ENCODE assay signal across 1 cellular context in genomic region chr5:134758504-134759341, GRCh38.
TF ChIP-seq lines count a peak whose summit lies in the region.

Gene DDX46, plus strand, starts transcription at chr5:134758779. Its CDS starts 160 bp downstream, at chr5:134758939.

TF ChIP-seq in HEK293, 187 proteins besides CTCF, POLR2A, EP300 and RAD21 (continued from another document and continues in another):
- TF ChIP-seq SP3 (tag by site-specific recombination; IDR thresholded peaks at IDR 0.05) (peak; percentile 82), PRDM6 (tag by site-specific recombination; IDR thresholded peaks at IDR 0.05) (no peak), ZNF354C (tag by site-specific recombination; IDR thresholded peaks at IDR 0.05; ENCODE audit: borderline replicate concordance, low read depth) (no peak), SALL2 (tag by site-specific recombination; IDR thresholded peaks at IDR 0.05; ENCODE audit: borderline replicate concordance) (no peak), ZNF148 (tag by site-specific recombination; IDR thresholded peaks at IDR 0.05; ENCODE audit: borderline replicate concordance) (no peak), ZNF214 (tag by site-specific recombination; IDR thresholded peaks at IDR 0.05; ENCODE audit: borderline replicate concordance) (no peak), ZNF280C (tag by site-specific recombination; IDR thresholded peaks at IDR 0.05) (no peak), ZBTB17 (tag by site-specific recombination; IDR thresholded peaks at IDR 0.05) (peak; percentile 99), INSM2 (tag by site-specific recombination; IDR thresholded peaks at IDR 0.05) (peak; percentile 32; the same call in 1 of the 2 replicates), KLF17 (tag by site-specific recombination; IDR thresholded peaks at IDR 0.05) (peak; percentile 64; the same call in 1 of the 2 replicates), ZSCAN23 (tag by site-specific recombination; IDR thresholded peaks at IDR 0.05) (peak; percentile 30; the same call in 1 of the 2 replicates), ZNF292 (tag by site-specific recombination; IDR thresholded peaks at IDR 0.05; ENCODE audit: borderline replicate concordance, low read depth) (no peak), ZNF585B (tag by site-specific recombination; IDR thresholded peaks at IDR 0.05) (no peak), ZNF433 (tag by site-specific recombination; IDR thresholded peaks at IDR 0.05; ENCODE audit: low read depth) (no peak), HIC1 (tag by site-specific recombination; IDR thresholded peaks at IDR 0.05) (no peak; the same call in 1 of the 2 replicates), ZNF48 (tag by site-specific recombination; IDR thresholded peaks at IDR 0.05) (no peak), ZNF623 (tag by site-specific recombination; IDR thresholded peaks at IDR 0.05) (no peak), PATZ1 (tag by site-specific recombination; IDR thresholded peaks at IDR 0.05) (peak; percentile 57; the same call in 1 of the 2 replicates), ZNF157 (tag by site-specific recombination; IDR thresholded peaks at IDR 0.05) (no peak), ZSCAN5A (tag by site-specific recombination; IDR thresholded peaks at IDR 0.05) (no peak), ZFP41 (tag by site-specific recombination; IDR thresholded peaks at IDR 0.05; ENCODE audit: borderline replicate concordance) (no peak), ZNF560 (tag by site-specific recombination; IDR thresholded peaks at IDR 0.05; ENCODE audit: borderline replicate concordance) (no peak), AEBP2 (tag by site-specific recombination; IDR thresholded peaks at IDR 0.05; ENCODE audit: borderline replicate concordance) (no peak), ZNF366 (tag by site-specific recombination; conservative IDR thresholded peaks at IDR 0.05) (peak; percentile 75), ZNF707 (tag by site-specific recombination; IDR thresholded peaks at IDR 0.05) (no peak), ZFP69B (tag by site-specific recombination; IDR thresholded peaks at IDR 0.05) (peak; percentile 79), ZNF24 (tag by site-specific recombination; IDR thresholded peaks at IDR 0.05) (peak; percentile 92), ZNF549 (tag by site-specific recombination; IDR thresholded peaks at IDR 0.05) (peak; percentile 78), ZFHX2 (tag by site-specific recombination; conservative IDR thresholded peaks at IDR 0.05) (peak; percentile 10; the same call in 1 of the 2 replicates), ZNF394 (tag by site-specific recombination; IDR thresholded peaks at IDR 0.05; ENCODE audit: borderline replicate concordance) (peak; percentile 81; the same call in 1 of the 2 replicates), ZNF280D (tag by site-specific recombination; IDR thresholded peaks at IDR 0.05) (peak; percentile 7; the same call in 1 of the 2 replicates), HOXD13 (CRISPR knock-in tag; IDR thresholded peaks at IDR 0.05; ENCODE audit: borderline replicate concordance) (no peak; the same call in 1 of the 2 replicates), ZFP37 (tag by site-specific recombination; IDR thresholded peaks at IDR 0.05) (peak; percentile 93), ZNF2 (tag by site-specific recombination; IDR thresholded peaks at IDR 0.05) (peak; percentile 96)
